Comparison of ENCODE assay signal across 8 cellular contexts in the genomic region with DNA sequence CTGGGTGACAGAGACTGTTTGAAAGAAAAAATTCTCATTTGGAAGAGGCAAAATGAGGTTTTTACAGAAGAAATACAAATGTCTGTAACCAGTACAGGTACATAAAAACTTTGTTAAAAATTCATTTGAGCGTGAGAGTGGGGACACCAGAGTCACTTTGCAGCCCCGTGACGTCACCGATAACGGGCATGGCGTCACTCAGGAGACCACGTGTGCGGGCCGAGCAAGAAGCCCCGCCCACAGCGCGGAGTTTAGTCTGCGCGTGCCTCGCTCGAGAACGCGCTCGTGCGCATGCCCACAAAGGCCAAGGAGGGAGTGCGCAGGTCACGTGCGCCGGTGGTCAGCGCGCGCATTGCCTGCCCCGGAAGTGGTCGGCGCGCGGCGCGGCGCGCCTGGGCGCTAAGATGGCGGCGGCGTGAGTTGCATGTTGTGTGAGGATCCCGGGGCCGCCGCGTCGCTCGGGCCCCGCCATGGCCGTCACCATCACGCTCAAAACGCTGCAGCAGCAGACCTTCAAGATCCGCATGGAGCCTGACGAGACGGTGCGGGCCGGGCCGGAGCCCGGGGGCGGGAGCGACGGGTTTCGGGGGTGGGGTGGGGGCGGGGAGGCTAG. TPM values are rescaled to one million over a fixed set of nuclear protein-coding genes. Genes with fewer than 3 reads are reported as not detected.
DNase-seq lines count a peak whose midpoint lies in the region; ATAC-seq and TF ChIP-seq lines count a peak whose summit lies in the region.

A gene (plus strand): TSS at position 384 of the 613 bp plus-strand sequence. CDS start 87 bp downstream, at position 471.

- peak; percentile 95 for DNase-seq in GM10248 (ENCODE audit: extremely low spot score)
- DNase-seq in NCI-H1092 treated with DMSO at 0.1 percent for 48 hours (lab: John Stamatoyannopoulos, UW), result peak; percentile 93
- DNase-seq in SKM-1 (lab: John Stamatoyannopoulos, UW; ENCODE audit: unreplicated experiment), result peak; percentile 85
- DNase-seq in globus pallidus (ENCODE audit: low spot score), result peak; percentile 87
- peak; percentile 82 for DNase-seq in occipital lobe (lab: John Stamatoyannopoulos, UW)
- peak; percentile 98 to 99 for DNase-seq in suprapubic skin (ENCODE audit: low spot score in 2 of 2)

- TF ChIP-seq EP300 in suprapubic skin (IDR thresholded peaks at IDR 0.05), result no peak

- H3K27ac ChIP-seq in suprapubic skin, result peak within 1 kb of the TSS; percentile 99

- peak; percentile 69 to 92 for TF ChIP-seq POLR2A in suprapubic skin (IDR thresholded peaks at IDR 0.05)

- peaks cover 39% of the 10 kb centered on the region for H3K4me1 Mint-ChIP-seq in activated naive CD4-positive, alpha-beta T cell treated with anti-CD3 and anti-CD28 coated beads, Interleukin-2, amount 50 U/mL, for 24 hours

- H3K27ac Mint-ChIP-seq in activated naive CD4-positive, alpha-beta T cell treated with anti-CD3 and anti-CD28 coated beads, Interleukin-2, amount 50 U/mL, for 24 hours, result peak within 1 kb of the TSS; percentile 97

- TF ChIP-seq CTCF in GM10248 (IDR thresholded peaks at IDR 0.05; ENCODE audit: control extremely low read depth, extremely low read depth, low read depth, missing control alignments), result no peak
- no peak for TF ChIP-seq CTCF in suprapubic skin (IDR thresholded peaks at IDR 0.05)

- H3K4me3 ChIP-seq in suprapubic skin, result peak within 1 kb of the TSS; percentile 96

- H3K4me3 Mint-ChIP-seq in activated naive CD4-positive, alpha-beta T cell treated with anti-CD3 and anti-CD28 coated beads, Interleukin-2, amount 50 U/mL, for 24 hours, result peak within 1 kb of the TSS; percentile 90

- peaks cover 45% of the 10 kb centered on the region for H3K4me1 ChIP-seq in suprapubic skin

- POLR2A ChIA-PET in GM10248 (lab: Yijun Ruan, JAX), result interaction anchor here (0.9 kb wide), 1 partner anchor 11 kb away, joined by 7 read pairs; a partner anchor contains a TSS

- WGBS in suprapubic skin, result 1% methylated on average over 24 of the region's 62 CpGs

- H3K9me3 Mint-ChIP-seq in activated naive CD4-positive, alpha-beta T cell treated with anti-CD3 and anti-CD28 coated beads, Interleukin-2, amount 50 U/mL, for 24 hours, result no peaks in the 10 kb centered on the region

- peaks cover 24% of the 10 kb centered on the region for H3K36me3 Mint-ChIP-seq in activated naive CD4-positive, alpha-beta T cell treated with anti-CD3 and anti-CD28 coated beads, Interleukin-2, amount 50 U/mL, for 24 hours

- CTCF ChIA-PET in GM10248 (lab: Yijun Ruan, JAX), result interaction anchor here (1.4 kb wide), 1 partner anchor 20 kb away, joined by 5 read pairs; no protein-coding TSS in a partner anchor

- peaks cover 68% of the 10 kb centered on the region for H3K36me3 ChIP-seq in suprapubic skin

- H3K27me3 ChIP-seq in suprapubic skin, result no peaks in the 10 kb centered on the region

- no peaks in the 10 kb centered on the region for H3K9me3 ChIP-seq in suprapubic skin

- H3K27me3 Mint-ChIP-seq in activated naive CD4-positive, alpha-beta T cell treated with anti-CD3 and anti-CD28 coated beads, Interleukin-2, amount 50 U/mL, for 24 hours, result no peaks in the 10 kb centered on the region

- ATAC-seq in HG02610 (IDR thresholded peaks at IDR 0.05; ENCODE audit: unreplicated experiment), result peak; percentile 76

RNA-seq across cellular contexts. Expression of the gene that starts here (rescaled TPM):
- total RNA-seq in occipital lobe, result 21.8 TPM
- 100 to 1,000 TPM in 3 of 4 donors, 10 to 100 TPM in 1; 95.4 to 120 (median 109) TPM for total RNA-seq in suprapubic skin

Comparison
In these comparisons a context has a peak if more than half of its experiments do, and no peak if none do; other contexts are left out.
1. Peak in every context shown above with its lines: DNase-seq, ATAC-seq, H3K4me3 ChIP-seq and H3K27ac ChIP-seq.